ENCODE assay signal across 1 cellular context in the genomic region with DNA sequence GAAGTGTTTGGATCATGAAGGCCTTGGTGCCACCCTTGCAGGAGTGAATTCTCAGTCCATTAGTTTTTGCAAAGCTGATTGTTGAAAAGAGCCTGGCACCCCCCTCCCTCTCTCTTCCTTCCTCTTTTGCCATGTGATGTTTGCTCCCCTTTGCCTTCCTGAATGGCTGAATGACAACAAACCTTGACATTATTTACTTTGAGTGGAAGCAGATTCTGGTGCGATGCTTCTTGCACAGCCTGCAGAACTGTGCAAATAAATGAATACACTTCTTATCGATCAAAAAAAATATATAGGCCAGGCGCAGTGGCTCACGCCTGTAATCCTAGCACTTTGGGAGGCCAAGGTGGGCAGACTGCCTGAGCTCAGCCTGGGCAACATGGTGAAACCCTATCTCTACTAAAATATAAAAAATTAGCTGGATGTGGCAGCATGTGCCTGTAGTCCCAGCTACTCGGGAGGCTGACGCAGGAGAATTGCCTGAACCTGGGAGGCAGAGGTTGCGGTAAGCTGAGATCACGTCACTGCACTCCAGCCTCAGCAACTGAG.
TF ChIP-seq lines count a peak whose summit lies in the region.

No MANE protein-coding gene starts in this region.

TF ChIP-seq in HepG2, 621 proteins besides CTCF, POLR2A, EP300 and RAD21 (continued from another document and continues in another):
- TF ChIP-seq, protein P1, sequence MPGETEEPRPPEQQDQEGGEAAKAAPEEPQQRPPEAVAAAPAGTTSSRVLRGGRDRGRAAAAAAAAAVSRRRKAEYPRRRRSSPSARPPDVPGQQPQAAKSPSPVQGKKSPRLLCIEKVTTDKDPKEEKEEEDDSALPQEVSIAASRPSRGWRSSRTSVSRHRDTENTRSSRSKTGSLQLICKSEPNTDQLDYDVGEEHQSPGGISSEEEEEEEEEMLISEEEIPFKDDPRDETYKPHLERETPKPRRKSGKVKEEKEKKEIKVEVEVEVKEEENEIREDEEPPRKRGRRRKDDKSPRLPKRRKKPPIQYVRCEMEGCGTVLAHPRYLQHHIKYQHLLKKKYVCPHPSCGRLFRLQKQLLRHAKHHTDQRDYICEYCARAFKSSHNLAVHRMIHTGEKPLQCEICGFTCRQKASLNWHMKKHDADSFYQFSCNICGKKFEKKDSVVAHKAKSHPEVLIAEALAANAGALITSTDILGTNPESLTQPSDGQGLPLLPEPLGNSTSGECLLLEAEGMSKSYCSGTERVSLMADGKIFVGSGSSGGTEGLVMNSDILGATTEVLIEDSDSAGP (CRISPR knock-in tag; IDR thresholded peaks at IDR 0.05; ENCODE audit: borderline replicate concordance), result no peak
- TF ChIP-seq, protein P2, sequence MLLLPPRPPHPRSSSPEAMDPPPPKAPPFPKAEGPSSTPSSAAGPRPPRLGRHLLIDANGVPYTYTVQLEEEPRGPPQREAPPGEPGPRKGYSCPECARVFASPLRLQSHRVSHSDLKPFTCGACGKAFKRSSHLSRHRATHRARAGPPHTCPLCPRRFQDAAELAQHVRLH (CRISPR knock-in tag; IDR thresholded peaks at IDR 0.05; ENCODE audit: borderline replicate concordance, low read depth), result 0 out of 2 replicates have a peak, but pooled peaks have one; percentile 52
- TF ChIP-seq ZNF777 (CRISPR knock-in tag; IDR thresholded peaks at IDR 0.05) (no peak), ZMYM2 (CRISPR knock-in tag; IDR thresholded peaks at IDR 0.05) (peak; percentile 46; the same call in 1 of the 2 replicates), ZNF12 (CRISPR knock-in tag; IDR thresholded peaks at IDR 0.05) (peak; percentile 61; the same call in 1 of the 2 replicates), ZNF335 (CRISPR knock-in tag; IDR thresholded peaks at IDR 0.05) (no peak), GFI1 (CRISPR knock-in tag; IDR thresholded peaks at IDR 0.05; ENCODE audit: borderline replicate concordance) (no peak), ZMAT3 (CRISPR knock-in tag; conservative IDR thresholded peaks at IDR 0.05) (0 out of 2 replicates have a peak, but pooled peaks have one; percentile 54), ZNF251 (CRISPR knock-in tag; IDR thresholded peaks at IDR 0.05) (no peak), ZBTB1 (CRISPR knock-in tag; IDR thresholded peaks at IDR 0.05; ENCODE audit: borderline replicate concordance) (no peak)
- TF ChIP-seq, protein P3, sequence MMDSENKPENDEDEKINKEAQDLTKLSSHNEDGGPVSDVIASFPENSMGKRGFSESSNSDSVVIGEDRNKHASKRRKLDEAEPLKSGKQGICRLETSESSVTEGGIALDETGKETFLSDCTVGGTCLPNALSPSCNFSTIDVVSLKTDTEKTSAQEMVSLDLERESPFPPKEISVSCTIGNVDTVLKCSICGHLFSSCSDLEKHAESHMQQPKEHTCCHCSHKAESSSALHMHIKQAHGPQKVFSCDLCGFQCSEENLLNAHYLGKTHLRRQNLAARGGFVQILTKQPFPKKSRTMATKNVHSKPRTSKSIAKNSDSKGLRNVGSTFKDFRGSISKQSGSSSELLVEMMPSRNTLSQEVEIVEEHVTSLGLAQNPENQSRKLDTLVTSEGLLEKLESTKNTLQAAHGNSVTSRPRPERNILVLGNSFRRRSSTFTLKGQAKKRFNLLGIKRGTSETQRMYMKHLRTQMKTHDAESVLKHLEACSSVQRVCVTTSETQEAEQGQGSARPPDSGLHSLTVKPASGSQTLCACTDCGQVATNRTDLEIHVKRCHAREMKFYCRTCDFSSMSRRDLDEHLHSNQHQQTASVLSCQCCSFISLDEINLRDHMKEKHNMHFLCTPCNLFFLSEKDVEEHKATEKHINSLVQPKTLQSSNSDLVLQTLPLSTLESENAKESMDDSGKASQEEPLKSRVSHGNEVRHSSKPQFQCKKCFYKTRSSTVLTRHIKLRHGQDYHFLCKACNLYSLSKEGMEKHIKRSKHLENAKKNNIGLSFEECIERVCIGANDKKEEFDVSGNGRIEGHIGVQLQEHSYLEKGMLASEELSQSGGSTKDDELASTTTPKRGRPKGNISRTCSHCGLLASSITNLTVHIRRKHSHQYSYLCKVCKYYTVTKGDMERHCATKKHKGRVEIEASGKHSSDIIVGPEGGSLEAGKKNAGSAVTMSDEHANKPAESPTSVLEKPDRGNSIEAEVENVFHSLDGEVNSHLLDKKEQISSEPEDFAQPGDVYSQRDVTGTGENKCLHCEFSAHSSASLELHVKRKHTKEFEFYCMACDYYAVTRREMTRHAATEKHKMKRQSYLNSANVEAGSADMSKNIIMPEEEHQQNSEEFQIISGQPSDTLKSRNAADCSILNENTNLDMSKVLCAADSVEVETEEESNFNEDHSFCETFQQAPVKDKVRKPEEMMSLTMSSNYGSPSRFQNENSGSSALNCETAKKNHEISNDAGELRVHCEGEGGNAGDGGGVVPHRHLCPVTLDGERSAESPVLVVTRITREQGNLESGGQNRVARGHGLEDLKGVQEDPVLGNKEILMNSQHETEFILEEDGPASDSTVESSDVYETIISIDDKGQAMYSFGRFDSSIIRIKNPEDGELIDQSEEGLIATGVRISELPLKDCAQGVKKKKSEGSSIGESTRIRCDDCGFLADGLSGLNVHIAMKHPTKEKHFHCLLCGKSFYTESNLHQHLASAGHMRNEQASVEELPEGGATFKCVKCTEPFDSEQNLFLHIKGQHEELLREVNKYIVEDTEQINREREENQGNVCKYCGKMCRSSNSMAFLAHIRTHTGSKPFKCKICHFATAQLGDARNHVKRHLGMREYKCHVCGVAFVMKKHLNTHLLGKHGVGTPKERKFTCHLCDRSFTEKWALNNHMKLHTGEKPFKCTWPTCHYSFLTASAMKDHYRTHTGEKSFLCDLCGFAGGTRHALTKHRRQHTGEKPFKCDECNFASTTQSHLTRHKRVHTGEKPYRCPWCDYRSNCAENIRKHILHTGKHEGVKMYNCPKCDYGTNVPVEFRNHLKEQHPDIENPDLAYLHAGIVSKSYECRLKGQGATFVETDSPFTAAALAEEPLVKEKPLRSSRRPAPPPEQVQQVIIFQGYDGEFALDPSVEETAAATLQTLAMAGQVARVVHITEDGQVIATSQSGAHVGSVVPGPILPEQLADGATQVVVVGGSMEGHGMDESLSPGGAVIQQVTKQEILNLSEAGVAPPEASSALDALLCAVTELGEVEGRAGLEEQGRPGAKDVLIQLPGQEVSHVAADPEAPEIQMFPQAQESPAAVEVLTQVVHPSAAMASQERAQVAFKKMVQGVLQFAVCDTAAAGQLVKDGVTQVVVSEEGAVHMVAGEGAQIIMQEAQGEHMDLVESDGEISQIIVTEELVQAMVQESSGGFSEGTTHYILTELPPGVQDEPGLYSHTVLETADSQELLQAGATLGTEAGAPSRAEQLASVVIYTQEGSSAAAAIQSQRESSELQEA (CRISPR knock-in tag; IDR thresholded peaks at IDR 0.05; ENCODE audit: not compliant biosample characterization), result no peak
- TF ChIP-seq, protein P4, sequence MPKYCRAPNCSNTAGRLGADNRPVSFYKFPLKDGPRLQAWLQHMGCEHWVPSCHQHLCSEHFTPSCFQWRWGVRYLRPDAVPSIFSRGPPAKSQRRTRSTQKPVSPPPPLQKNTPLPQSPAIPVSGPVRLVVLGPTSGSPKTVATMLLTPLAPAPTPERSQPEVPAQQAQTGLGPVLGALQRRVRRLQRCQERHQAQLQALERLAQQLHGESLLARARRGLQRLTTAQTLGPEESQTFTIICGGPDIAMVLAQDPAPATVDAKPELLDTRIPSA (CRISPR knock-in tag; IDR thresholded peaks at IDR 0.05; ENCODE audit: borderline replicate concordance), result no peak
- TF ChIP-seq, protein P5, sequence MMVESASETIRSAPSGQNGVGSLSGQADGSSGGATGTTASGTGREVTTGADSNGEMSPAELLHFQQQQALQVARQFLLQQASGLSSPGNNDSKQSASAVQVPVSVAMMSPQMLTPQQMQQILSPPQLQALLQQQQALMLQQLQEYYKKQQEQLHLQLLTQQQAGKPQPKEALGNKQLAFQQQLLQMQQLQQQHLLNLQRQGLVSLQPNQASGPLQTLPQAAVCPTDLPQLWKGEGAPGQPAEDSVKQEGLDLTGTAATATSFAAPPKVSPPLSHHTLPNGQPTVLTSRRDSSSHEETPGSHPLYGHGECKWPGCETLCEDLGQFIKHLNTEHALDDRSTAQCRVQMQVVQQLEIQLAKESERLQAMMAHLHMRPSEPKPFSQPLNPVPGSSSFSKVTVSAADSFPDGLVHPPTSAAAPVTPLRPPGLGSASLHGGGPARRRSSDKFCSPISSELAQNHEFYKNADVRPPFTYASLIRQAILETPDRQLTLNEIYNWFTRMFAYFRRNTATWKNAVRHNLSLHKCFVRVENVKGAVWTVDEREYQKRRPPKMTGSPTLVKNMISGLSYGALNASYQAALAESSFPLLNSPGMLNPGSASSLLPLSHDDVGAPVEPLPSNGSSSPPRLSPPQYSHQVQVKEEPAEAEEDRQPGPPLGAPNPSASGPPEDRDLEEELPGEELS (CRISPR knock-in tag; IDR thresholded peaks at IDR 0.05), result peak; percentile 90
- TF ChIP-seq, protein P6, sequence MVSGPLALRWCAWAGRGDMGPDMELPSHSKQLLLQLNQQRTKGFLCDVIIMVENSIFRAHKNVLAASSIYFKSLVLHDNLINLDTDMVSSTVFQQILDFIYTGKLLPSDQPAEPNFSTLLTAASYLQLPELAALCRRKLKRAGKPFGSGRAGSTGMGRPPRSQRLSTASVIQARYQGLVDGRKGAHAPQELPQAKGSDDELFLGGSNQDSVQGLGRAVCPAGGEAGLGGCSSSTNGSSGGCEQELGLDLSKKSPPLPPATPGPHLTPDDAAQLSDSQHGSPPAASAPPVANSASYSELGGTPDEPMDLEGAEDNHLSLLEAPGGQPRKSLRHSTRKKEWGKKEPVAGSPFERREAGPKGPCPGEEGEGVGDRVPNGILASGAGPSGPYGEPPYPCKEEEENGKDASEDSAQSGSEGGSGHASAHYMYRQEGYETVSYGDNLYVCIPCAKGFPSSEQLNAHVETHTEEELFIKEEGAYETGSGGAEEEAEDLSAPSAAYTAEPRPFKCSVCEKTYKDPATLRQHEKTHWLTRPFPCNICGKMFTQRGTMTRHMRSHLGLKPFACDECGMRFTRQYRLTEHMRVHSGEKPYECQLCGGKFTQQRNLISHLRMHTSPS (CRISPR knock-in tag; IDR thresholded peaks at IDR 0.05; ENCODE audit: low read depth), result peak; percentile 85; the same call in 1 of the 2 replicates
- TF ChIP-seq, protein P7, sequence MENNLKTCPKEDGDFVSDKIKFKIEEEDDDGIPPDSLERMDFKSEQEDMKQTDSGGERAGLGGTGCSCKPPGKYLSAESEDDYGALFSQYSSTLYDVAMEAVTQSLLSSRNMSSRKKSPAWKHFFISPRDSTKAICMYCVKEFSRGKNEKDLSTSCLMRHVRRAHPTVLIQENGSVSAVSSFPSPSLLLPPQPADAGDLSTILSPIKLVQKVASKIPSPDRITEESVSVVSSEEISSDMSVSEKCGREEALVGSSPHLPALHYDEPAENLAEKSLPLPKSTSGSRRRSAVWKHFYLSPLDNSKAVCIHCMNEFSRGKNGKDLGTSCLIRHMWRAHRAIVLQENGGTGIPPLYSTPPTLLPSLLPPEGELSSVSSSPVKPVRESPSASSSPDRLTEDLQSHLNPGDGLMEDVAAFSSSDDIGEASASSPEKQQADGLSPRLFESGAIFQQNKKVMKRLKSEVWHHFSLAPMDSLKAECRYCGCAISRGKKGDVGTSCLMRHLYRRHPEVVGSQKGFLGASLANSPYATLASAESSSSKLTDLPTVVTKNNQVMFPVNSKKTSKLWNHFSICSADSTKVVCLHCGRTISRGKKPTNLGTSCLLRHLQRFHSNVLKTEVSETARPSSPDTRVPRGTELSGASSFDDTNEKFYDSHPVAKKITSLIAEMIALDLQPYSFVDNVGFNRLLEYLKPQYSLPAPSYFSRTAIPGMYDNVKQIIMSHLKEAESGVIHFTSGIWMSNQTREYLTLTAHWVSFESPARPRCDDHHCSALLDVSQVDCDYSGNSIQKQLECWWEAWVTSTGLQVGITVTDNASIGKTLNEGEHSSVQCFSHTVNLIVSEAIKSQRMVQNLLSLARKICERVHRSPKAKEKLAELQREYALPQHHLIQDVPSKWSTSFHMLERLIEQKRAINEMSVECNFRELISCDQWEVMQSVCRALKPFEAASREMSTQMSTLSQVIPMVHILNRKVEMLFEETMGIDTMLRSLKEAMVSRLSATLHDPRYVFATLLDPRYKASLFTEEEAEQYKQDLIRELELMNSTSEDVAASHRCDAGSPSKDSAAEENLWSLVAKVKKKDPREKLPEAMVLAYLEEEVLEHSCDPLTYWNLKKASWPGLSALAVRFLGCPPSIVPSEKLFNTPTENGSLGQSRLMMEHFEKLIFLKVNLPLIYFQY (CRISPR knock-in tag; IDR thresholded peaks at IDR 0.05; ENCODE audit: borderline replicate concordance), result peak; percentile 22; the same call in 1 of the 2 replicates
- TF ChIP-seq, protein P8, sequence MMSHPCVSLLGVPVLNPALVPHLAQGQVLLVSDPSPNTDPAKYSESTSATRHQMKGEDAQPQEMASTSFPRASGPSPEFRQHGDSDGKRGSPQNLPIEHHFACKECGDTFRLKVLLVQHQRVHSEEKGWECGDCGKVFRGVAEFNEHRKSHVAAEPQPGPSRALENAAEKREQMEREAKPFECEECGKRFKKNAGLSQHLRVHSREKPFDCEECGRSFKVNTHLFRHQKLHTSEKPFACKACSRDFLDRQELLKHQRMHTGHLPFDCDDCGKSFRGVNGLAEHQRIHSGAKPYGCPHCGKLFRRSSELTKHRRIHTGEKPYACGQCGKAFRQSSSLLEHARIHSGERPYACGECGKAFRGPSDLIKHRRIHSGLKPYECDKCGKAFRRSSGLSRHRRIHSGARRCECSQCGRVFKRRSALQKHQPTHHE (CRISPR knock-in tag; IDR thresholded peaks at IDR 0.05; ENCODE audit: borderline replicate concordance), result no peak
- TF ChIP-seq, protein P9, sequence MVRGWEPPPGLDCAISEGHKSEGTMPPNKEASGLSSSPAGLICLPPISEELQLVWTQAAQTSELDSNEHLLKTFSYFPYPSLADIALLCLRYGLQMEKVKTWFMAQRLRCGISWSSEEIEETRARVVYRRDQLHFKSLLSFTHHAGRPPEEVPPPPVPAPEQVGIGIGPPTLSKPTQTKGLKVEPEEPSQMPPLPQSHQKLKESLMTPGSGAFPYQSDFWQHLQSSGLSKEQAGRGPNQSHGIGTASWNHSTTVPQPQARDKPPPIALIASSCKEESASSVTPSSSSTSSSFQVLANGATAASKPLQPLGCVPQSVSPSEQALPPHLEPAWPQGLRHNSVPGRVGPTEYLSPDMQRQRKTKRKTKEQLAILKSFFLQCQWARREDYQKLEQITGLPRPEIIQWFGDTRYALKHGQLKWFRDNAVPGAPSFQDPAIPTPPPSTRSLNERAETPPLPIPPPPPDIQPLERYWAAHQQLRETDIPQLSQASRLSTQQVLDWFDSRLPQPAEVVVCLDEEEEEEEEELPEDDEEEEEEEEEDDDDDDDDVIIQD (CRISPR knock-in tag; IDR thresholded peaks at IDR 0.05; ENCODE audit: low read depth), result peak; percentile 85
- TF ChIP-seq, protein P10, sequence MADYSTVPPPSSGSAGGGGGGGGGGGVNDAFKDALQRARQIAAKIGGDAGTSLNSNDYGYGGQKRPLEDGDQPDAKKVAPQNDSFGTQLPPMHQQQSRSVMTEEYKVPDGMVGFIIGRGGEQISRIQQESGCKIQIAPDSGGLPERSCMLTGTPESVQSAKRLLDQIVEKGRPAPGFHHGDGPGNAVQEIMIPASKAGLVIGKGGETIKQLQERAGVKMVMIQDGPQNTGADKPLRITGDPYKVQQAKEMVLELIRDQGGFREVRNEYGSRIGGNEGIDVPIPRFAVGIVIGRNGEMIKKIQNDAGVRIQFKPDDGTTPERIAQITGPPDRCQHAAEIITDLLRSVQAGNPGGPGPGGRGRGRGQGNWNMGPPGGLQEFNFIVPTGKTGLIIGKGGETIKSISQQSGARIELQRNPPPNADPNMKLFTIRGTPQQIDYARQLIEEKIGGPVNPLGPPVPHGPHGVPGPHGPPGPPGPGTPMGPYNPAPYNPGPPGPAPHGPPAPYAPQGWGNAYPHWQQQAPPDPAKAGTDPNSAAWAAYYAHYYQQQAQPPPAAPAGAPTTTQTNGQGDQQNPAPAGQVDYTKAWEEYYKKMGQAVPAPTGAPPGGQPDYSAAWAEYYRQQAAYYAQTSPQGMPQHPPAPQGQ (CRISPR knock-in tag; IDR thresholded peaks at IDR 0.05; ENCODE audit: borderline replicate concordance), result no peak
